In genomic region chr3:149511040-149511626, GRCh38 we compare ENCODE assay signal across 22 cellular contexts. TPM values are rescaled to one million over a fixed set of nuclear protein-coding genes. Genes with fewer than 3 reads are reported as not detected.
A peak's percentile ranks its signal among the peaks of the same experiment; 100 is the strongest.
DNase-seq lines count a peak whose midpoint lies in the region; ATAC-seq and TF ChIP-seq lines count a peak whose summit lies in the region.
"Had no signal": no experiment of that assay in that cellular context is flagged by ENCODE, and none has a peak within 500 bp of the region (broad histone marks: within the 10 kb centered on the region; RNA-seq: fewer than 3 reads in every experiment).

No MANE protein-coding gene starts in this region.

- no TSS peak for BruUV-seq in Panc1 (replicated peaks; lab: Mats Ljungman, UMichigan)

- peaks cover 1% of the 10 kb centered on the region; the same call in 1 of the 2 replicates for H3K36me3 ChIP-seq in Panc1 (ENCODE audit: control insufficient read depth, insufficient read depth, low read length)
- H3K36me3 ChIP-seq: BE2C, Peyer's patch had no signal

- in situ Hi-C loops in Panc1 (cut with HindIII; ENCODE audit: low pct_unique_long_range_greater_than_20kb, low sequenced_read_pairs): no loop called here

- peak; percentile 74 for DNase-seq in LNCaP clone FGC (ENCODE audit: low read depth)
- no peak for DNase-seq in Panc1 (ENCODE audit: low read depth, low spot score)
- DNase-seq in renal cortical epithelial cell (ENCODE audit: low read depth): peak; percentile 30
- no peak for DNase-seq in activated gamma-delta T cell (lab: John Stamatoyannopoulos, UW)
- no peak for DNase-seq in NCI-H526 (lab: John Stamatoyannopoulos, UW)
- DNase-seq: BE2C; CD4-positive, CD25-positive, alpha-beta regulatory T cell; MM.1S; NCI-H1048; NCI-H1417 treated with DMSO at 0.1 percent for 48 hours; NCI-H1930; NCI-H2171 treated with DMSO at 0.1 percent for 48 hours; NCI-H524 treated with DMSO at 0.1 percent for 48 hours; Peyer's patch; T-helper 1 cell had no signal

- no peaks in the 10 kb centered on the region for H3K27me3 ChIP-seq in Panc1 (ENCODE audit: control insufficient read depth, insufficient read depth, low read length)
- H3K27me3 ChIP-seq: BE2C, Peyer's patch had no signal

- no peak overlapping the region for H3K4me3 ChIP-seq in LNCaP clone FGC (ENCODE audit: low read depth, low read length)
- no peak overlapping the region for H3K4me3 ChIP-seq in Panc1 (ENCODE audit: low read depth in 2 of 2, low read length in 2 of 2)
- H3K4me3 ChIP-seq: A549, K562, Peyer's patch had no signal

- peaks cover 90% of the 10 kb centered on the region for H3K4me1 ChIP-seq in Panc1 (ENCODE audit: control insufficient read depth, insufficient read depth, low read length)
- H3K4me1 ChIP-seq: Peyer's patch had no signal

- no peaks in the 10 kb centered on the region for H3K9me3 ChIP-seq in Panc1 (ENCODE audit: control insufficient read depth, insufficient read depth, low read depth, low read length)
- H3K9me3 ChIP-seq: A549, BE2C, Peyer's patch had no signal

- CTCF ChIA-PET in Panc1 (lab: Charles Lee): interaction anchor here (0.6 kb wide), 1 partner anchor 142 kb away, joined by 6 read pairs; no protein-coding TSS in a partner anchor

- ATAC-seq in Panc1 (no peak), HG03280 (IDR thresholded peaks at IDR 0.05; ENCODE audit: unreplicated experiment) (no peak)
- ATAC-seq: HepG2, K562 had no signal

- intact Hi-C loops in Panc1 (cut with micrococcal nuclease; ENCODE audit: unreplicated experiment): loop anchor here (5.0 kb wide), 2 partner anchors 206 to 296 kb away; no protein-coding TSS in a partner anchor

- no peak for TF ChIP-seq CTCF in C4-2B (conservative IDR thresholded peaks at IDR 0.05)
- no peak for TF ChIP-seq CTCF in LNCaP clone FGC (IDR thresholded peaks at IDR 0.05; ENCODE audit: control insufficient read depth, extremely low read depth, insufficient read depth)
- no peak for TF ChIP-seq CTCF in Panc1 (IDR thresholded peaks at IDR 0.05)

- POLR2A ChIA-PET in Panc1 (lab: Charles Lee): no interaction called here

- H3K27ac ChIP-seq in C4-2B (peak overlapping the region; percentile 9; the same call in 1 of the 2 replicates), Panc1 (ENCODE audit: low read length) (peak overlapping the region; percentile 98)
- H3K27ac ChIP-seq: HL-60, Peyer's patch had no signal

RNA-seq across cellular contexts. Expression of gene TM4SF4, which starts 36.6 kb away (rescaled TPM):
- total RNA-seq in Panc1 (2021; ENCODE audit: unreplicated experiment) (0.46 TPM), renal cortical epithelial cell (0.87 and 1.3 TPM in 2 replicates)
- not detected for polyA plus RNA-seq in Panc1 (2012; ENCODE audit: insufficient read length)
- total RNA-seq: CD4-positive, CD25-positive, alpha-beta regulatory T cell; G401 had no signal
- polyA plus RNA-seq: CD4-positive, CD25-positive, alpha-beta regulatory T cell; K562 had no signal

Comparison
In these comparisons a context has a peak if more than half of its experiments do, and no peak if none do; other contexts are left out.
1. DNase-seq: peak in LNCaP clone FGC (single experiment) and renal cortical epithelial cell (single experiment); none in Panc1 (single experiment), activated gamma-delta T cell (single experiment) and NCI-H526 (0 of 2).